In the genomic region with DNA sequence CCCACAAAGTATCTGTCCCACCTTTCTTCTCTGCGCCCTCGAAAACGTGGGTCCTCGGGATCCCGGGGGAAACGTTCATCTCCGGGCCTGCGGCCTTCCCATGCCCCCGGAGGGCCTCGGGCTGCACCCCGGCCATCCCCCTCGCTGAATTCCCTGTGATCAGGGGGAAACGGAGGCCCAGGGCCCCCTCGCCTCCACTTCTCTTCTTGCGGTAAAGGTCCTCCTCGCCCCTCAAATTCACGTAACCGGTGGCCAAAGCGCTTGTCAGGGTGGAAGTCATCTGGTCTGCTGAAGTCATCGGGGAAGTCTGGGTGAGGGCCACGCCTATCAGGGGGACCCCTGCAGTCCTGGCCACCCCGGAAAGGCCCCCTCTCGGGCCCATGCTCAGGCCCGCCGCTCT, we compare ENCODE assay signal across 28 cellular contexts.
"Had no signal": no experiment of that assay in that cellular context is flagged by ENCODE, and none has a peak within 500 bp of the region (broad histone marks: within the 10 kb centered on the region; RNA-seq: fewer than 3 reads in every experiment).

No MANE protein-coding gene starts in this region.

- H3K4me3 Mint-ChIP-seq: naive thymus-derived CD8-positive, alpha-beta T cell; nephron progenitor cell; stimulated activated effector memory CD8-positive, alpha-beta T cell treated with anti-CD3 and anti-CD28 coated beads, Interleukin-12 subunit alpha, Interleukin-12 subunit beta, amount 100 ng/mL, for 72 hours; type B pancreatic cell had no signal

- H3K4me1 ChIP-seq: foreskin keratinocyte, lower lobe of right lung, right lobe of liver, testis, tibial artery had no signal

- H3K9me3 ChIP-seq: gastroesophageal sphincter, heart left ventricle, left lung, lower lobe of right lung, ovary, right lobe of liver, testis, tibial artery had no signal

- H3K27me3 Mint-ChIP-seq: naive thymus-derived CD8-positive, alpha-beta T cell; type B pancreatic cell had no signal

- ATAC-seq: esophagus mucosa; foreskin keratinocyte; gastroesophageal sphincter; naive thymus-derived CD8-positive, alpha-beta T cell; stimulated activated effector memory CD8-positive, alpha-beta T cell treated with anti-CD3 and anti-CD28 coated beads, Interleukin-12 subunit alpha, Interleukin-12 subunit beta, amount 100 ng/mL, for 72 hours; stimulated activated naive CD8-positive, alpha-beta T cell treated with anti-CD3 and anti-CD28 coated beads, Interleukin-15, Interleukin-2, amounts not matched to agents 100 U/mL and 50 U/mL, for 24 hours had no signal

- DNase-seq: central memory CD4-positive, alpha-beta T cell; dermis blood vessel endothelial cell; effector memory CD4-positive, alpha-beta T cell; foreskin keratinocyte; heart left ventricle; hippocampal formation; left cardiac atrium; left lung; lower lobe of right lung; naive thymus-derived CD8-positive, alpha-beta T cell; nephron progenitor cell; occipital lobe; ovary; posterior cingulate gyrus; retina; right lobe of liver; small intestine; stimulated activated CD4-positive, alpha-beta T cell treated with anti-CD3 and anti-CD28 coated beads, Interleukin-15, amount 100 ng/mL, for 24 hours; stimulated activated CD4-positive, alpha-beta T cell treated with anti-CD3 and anti-CD28 coated beads, Interleukin-4, amount 100 ng/mL, for 24 hours; stimulated activated naive CD8-positive, alpha-beta T cell treated with anti-CD3 and anti-CD28 coated beads, Interleukin-15, Interleukin-2, amounts not matched to agents 100 U/mL and 50 U/mL, for 24 hours; substantia nigra; testis; tibial artery had no signal

- H3K36me3 ChIP-seq: ovary had no signal

- H3K27ac ChIP-seq: coronary artery, foreskin keratinocyte, gastroesophageal sphincter, heart left ventricle, left lung, lower lobe of right lung, ovary, right lobe of liver, testis, tibial artery had no signal

- H3K9me3 Mint-ChIP-seq: naive thymus-derived CD8-positive, alpha-beta T cell; nephron progenitor cell; stimulated activated effector memory CD8-positive, alpha-beta T cell treated with anti-CD3 and anti-CD28 coated beads, Interleukin-12 subunit alpha, Interleukin-12 subunit beta, amount 100 ng/mL, for 72 hours; type B pancreatic cell had no signal

- H3K27me3 ChIP-seq: foreskin keratinocyte, gastroesophageal sphincter, heart left ventricle, left lung, ovary, right lobe of liver, testis, tibial artery had no signal

- H3K4me3 ChIP-seq: coronary artery, gastroesophageal sphincter, heart left ventricle, left lung, lower lobe of right lung, ovary, right lobe of liver, testis, tibial artery had no signal
